Comparison of ENCODE assay signal across 1 cellular context in the genomic region with DNA sequence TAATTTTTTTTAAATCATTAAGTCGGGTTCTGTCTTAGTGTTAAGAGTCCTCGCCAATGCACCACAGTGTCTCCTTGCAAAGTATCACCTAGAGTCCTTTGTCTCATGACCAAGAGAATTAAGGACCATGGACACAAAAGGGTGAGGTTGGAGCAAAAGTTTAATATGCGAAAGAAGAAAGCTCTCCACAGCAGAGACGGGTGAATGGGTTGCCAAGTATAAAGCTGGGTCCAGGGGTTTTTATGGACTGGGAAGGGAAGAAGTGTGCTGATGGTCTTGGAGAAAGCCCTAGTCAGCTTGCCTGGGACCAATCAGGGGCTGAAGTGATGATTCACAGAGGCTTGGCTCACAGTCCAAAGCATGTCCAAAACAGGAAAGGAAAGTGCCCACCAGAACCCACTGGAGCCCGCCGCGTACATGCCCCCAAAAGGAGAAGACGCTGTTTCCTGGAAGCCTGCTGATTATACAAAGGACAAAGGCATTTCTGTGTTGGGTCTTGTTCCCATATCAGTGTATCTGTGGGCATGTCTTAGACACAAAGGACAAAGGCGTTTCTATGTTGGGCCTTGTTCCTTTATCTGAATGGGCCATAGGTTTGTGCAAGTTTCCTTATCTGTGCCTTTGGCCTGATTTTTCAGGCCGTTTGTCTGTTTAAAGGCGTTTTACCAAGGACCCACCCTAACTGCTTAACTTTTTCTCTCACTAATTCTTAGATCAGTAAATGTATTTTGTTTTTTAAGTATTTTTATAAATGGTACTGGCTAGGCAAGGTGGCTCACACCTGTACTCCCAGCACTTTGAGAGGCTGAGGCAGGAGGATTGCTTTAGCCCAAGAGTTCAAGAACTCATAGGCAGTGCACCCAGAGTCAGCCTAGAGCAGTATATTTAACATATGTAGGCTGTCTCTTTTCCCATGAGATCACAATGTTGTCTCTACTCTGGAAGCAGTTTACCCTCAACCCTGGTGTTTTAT.
TF ChIP-seq lines count a peak whose summit lies in the region.

No MANE protein-coding gene starts in this region.

TF ChIP-seq in HepG2, 621 proteins besides CTCF, POLR2A, EP300 and RAD21 (continued from another document):
- no peak for TF ChIP-seq IKZF1 (IDR thresholded peaks at IDR 0.05)
- TF ChIP-seq, protein P1, sequence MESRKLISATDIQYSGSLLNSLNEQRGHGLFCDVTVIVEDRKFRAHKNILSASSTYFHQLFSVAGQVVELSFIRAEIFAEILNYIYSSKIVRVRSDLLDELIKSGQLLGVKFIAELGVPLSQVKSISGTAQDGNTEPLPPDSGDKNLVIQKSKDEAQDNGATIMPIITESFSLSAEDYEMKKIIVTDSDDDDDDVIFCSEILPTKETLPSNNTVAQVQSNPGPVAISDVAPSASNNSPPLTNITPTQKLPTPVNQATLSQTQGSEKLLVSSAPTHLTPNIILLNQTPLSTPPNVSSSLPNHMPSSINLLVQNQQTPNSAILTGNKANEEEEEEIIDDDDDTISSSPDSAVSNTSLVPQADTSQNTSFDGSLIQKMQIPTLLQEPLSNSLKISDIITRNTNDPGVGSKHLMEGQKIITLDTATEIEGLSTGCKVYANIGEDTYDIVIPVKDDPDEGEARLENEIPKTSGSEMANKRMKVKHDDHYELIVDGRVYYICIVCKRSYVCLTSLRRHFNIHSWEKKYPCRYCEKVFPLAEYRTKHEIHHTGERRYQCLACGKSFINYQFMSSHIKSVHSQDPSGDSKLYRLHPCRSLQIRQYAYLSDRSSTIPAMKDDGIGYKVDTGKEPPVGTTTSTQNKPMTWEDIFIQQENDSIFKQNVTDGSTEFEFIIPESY (CRISPR knock-in tag; IDR thresholded peaks at IDR 0.05) = peak; percentile 87
- TF ChIP-seq, protein P2, sequence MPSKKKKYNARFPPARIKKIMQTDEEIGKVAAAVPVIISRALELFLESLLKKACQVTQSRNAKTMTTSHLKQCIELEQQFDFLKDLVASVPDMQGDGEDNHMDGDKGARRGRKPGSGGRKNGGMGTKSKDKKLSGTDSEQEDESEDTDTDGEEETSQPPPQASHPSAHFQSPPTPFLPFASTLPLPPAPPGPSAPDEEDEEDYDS (CRISPR knock-in tag; IDR thresholded peaks at IDR 0.05) = no peak
- TF ChIP-seq ZNF747 (CRISPR knock-in tag; IDR thresholded peaks at IDR 0.05; ENCODE audit: borderline replicate concordance) = peak; percentile 42; the same call in 1 of the 2 replicates
- TF ChIP-seq, protein P3, sequence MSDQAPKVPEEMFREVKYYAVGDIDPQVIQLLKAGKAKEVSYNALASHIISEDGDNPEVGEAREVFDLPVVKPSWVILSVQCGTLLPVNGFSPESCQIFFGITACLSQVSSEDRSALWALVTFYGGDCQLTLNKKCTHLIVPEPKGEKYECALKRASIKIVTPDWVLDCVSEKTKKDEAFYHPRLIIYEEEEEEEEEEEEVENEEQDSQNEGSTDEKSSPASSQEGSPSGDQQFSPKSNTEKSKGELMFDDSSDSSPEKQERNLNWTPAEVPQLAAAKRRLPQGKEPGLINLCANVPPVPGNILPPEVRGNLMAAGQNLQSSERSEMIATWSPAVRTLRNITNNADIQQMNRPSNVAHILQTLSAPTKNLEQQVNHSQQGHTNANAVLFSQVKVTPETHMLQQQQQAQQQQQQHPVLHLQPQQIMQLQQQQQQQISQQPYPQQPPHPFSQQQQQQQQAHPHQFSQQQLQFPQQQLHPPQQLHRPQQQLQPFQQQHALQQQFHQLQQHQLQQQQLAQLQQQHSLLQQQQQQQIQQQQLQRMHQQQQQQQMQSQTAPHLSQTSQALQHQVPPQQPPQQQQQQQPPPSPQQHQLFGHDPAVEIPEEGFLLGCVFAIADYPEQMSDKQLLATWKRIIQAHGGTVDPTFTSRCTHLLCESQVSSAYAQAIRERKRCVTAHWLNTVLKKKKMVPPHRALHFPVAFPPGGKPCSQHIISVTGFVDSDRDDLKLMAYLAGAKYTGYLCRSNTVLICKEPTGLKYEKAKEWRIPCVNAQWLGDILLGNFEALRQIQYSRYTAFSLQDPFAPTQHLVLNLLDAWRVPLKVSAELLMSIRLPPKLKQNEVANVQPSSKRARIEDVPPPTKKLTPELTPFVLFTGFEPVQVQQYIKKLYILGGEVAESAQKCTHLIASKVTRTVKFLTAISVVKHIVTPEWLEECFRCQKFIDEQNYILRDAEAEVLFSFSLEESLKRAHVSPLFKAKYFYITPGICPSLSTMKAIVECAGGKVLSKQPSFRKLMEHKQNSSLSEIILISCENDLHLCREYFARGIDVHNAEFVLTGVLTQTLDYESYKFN (CRISPR knock-in tag; conservative IDR thresholded peaks at IDR 0.05) = peak; percentile 52; the same call in 1 of the 2 replicates
- no peak for TF ChIP-seq SATB2 (CRISPR knock-in tag; IDR thresholded peaks at IDR 0.05)
- TF ChIP-seq POLR2G (IDR thresholded peaks at IDR 0.05; ENCODE audit: low read depth, low read length) = peak; percentile 34; the same call in 1 of the 2 replicates
- TF ChIP-seq MEIS1 (CRISPR knock-in tag; IDR thresholded peaks at IDR 0.05; ENCODE audit: borderline replicate concordance) = 0 out of 2 replicates have a peak, but pooled peaks have one; percentile 37
- TF ChIP-seq SRF (IDR thresholded peaks at IDR 0.05; ENCODE audit: low read depth, low read length) = peak; percentile 89
- TF ChIP-seq ZFX (CRISPR knock-in tag; IDR thresholded peaks at IDR 0.05; ENCODE audit: low read depth) = peak; percentile 43
- peak; percentile 47 for TF ChIP-seq TCF7 (IDR thresholded peaks at IDR 0.05; ENCODE audit: low read depth)
- TF ChIP-seq, protein P4, sequence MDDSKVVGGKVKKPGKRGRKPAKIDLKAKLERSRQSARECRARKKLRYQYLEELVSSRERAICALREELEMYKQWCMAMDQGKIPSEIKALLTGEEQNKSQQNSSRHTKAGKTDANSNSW (CRISPR knock-in tag; IDR thresholded peaks at IDR 0.05; ENCODE audit: borderline replicate concordance) = 0 out of 2 replicates have a peak, but pooled peaks have one; percentile 31
- TF ChIP-seq, protein P5, sequence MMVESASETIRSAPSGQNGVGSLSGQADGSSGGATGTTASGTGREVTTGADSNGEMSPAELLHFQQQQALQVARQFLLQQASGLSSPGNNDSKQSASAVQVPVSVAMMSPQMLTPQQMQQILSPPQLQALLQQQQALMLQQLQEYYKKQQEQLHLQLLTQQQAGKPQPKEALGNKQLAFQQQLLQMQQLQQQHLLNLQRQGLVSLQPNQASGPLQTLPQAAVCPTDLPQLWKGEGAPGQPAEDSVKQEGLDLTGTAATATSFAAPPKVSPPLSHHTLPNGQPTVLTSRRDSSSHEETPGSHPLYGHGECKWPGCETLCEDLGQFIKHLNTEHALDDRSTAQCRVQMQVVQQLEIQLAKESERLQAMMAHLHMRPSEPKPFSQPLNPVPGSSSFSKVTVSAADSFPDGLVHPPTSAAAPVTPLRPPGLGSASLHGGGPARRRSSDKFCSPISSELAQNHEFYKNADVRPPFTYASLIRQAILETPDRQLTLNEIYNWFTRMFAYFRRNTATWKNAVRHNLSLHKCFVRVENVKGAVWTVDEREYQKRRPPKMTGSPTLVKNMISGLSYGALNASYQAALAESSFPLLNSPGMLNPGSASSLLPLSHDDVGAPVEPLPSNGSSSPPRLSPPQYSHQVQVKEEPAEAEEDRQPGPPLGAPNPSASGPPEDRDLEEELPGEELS (CRISPR knock-in tag; IDR thresholded peaks at IDR 0.05) = peak; percentile 51; the same call in 1 of the 2 replicates
- TF ChIP-seq, protein P6, sequence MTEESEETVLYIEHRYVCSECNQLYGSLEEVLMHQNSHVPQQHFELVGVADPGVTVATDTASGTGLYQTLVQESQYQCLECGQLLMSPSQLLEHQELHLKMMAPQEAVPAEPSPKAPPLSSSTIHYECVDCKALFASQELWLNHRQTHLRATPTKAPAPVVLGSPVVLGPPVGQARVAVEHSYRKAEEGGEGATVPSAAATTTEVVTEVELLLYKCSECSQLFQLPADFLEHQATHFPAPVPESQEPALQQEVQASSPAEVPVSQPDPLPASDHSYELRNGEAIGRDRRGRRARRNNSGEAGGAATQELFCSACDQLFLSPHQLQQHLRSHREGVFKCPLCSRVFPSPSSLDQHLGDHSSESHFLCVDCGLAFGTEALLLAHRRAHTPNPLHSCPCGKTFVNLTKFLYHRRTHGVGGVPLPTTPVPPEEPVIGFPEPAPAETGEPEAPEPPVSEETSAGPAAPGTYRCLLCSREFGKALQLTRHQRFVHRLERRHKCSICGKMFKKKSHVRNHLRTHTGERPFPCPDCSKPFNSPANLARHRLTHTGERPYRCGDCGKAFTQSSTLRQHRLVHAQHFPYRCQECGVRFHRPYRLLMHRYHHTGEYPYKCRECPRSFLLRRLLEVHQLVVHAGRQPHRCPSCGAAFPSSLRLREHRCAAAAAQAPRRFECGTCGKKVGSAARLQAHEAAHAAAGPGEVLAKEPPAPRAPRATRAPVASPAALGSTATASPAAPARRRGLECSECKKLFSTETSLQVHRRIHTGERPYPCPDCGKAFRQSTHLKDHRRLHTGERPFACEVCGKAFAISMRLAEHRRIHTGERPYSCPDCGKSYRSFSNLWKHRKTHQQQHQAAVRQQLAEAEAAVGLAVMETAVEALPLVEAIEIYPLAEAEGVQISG (CRISPR knock-in tag; IDR thresholded peaks at IDR 0.05) = 0 out of 2 replicates have a peak, but pooled peaks have one; percentile 12
- TF ChIP-seq, protein P7, sequence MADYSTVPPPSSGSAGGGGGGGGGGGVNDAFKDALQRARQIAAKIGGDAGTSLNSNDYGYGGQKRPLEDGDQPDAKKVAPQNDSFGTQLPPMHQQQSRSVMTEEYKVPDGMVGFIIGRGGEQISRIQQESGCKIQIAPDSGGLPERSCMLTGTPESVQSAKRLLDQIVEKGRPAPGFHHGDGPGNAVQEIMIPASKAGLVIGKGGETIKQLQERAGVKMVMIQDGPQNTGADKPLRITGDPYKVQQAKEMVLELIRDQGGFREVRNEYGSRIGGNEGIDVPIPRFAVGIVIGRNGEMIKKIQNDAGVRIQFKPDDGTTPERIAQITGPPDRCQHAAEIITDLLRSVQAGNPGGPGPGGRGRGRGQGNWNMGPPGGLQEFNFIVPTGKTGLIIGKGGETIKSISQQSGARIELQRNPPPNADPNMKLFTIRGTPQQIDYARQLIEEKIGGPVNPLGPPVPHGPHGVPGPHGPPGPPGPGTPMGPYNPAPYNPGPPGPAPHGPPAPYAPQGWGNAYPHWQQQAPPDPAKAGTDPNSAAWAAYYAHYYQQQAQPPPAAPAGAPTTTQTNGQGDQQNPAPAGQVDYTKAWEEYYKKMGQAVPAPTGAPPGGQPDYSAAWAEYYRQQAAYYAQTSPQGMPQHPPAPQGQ (CRISPR knock-in tag; IDR thresholded peaks at IDR 0.05; ENCODE audit: borderline replicate concordance) = no peak
- no peak for TF ChIP-seq ZNF766 (CRISPR knock-in tag; IDR thresholded peaks at IDR 0.05; ENCODE audit: borderline replicate concordance)
- TF ChIP-seq ONECUT2 (CRISPR knock-in tag; IDR thresholded peaks at IDR 0.05) = no peak
- TF ChIP-seq RFX1 (IDR thresholded peaks at IDR 0.05) = no peak
- peak; percentile 52; the same call in 1 of the 2 replicates for TF ChIP-seq NR2F6 (IDR thresholded peaks at IDR 0.05)
- TF ChIP-seq NR2F6 (CRISPR knock-in tag; IDR thresholded peaks at IDR 0.05) = no peak
- 0 out of 2 replicates have a peak, but pooled peaks have one; percentile 21 for TF ChIP-seq MED13 (CRISPR knock-in tag; IDR thresholded peaks at IDR 0.05)
